In genomic region chr2:54088191-54088634, GRCh38 we compare ENCODE assay signal across 21 cellular contexts. TPM values are rescaled to one million over a fixed set of nuclear protein-coding genes. Genes with fewer than 3 reads are reported as not detected.
DNase-seq lines count a peak whose midpoint lies in the region; ATAC-seq, FAIRE-seq and TF ChIP-seq lines count a peak whose summit lies in the region.
"Had no signal": no experiment of that assay in that cellular context is flagged by ENCODE, and none has a peak within 500 bp of the region (broad histone marks: within the 10 kb centered on the region; RNA-seq: fewer than 3 reads in every experiment).

No MANE protein-coding gene starts in this region.

- H3K4me1 ChIP-seq in HUES48 (ENCODE audit: control insufficient read depth, insufficient read depth, low read length) = 0 out of 2 replicates have a peak, but pooled peaks cover 9% of the 10 kb centered on the region
- H3K4me1 ChIP-seq in keratinocyte (ENCODE audit: control insufficient read depth, extremely low read depth, insufficient read depth, low read length) = peaks cover 20% of the 10 kb centered on the region
- no peaks in the 10 kb centered on the region for H3K4me1 ChIP-seq in psoas muscle

- dilution Hi-C loops in keratinocyte (cut with MboI; ENCODE audit: extremely low pct_ligation_motif_present, low sequenced_read_pairs) = no loop called here

- no peaks in the 10 kb centered on the region for H4K20me1 ChIP-seq in keratinocyte (ENCODE audit: control insufficient read depth, extremely low read depth, insufficient read depth, low read length)

- H3K4me2 ChIP-seq in keratinocyte (ENCODE audit: control insufficient read depth, extremely low read depth, insufficient read depth, low read depth, low read length) = peak overlapping the region; percentile 63

- peak overlapping the region; percentile 94 for H2AFZ ChIP-seq in keratinocyte (ENCODE audit: control insufficient read depth, low read length)

- H3K9me3 ChIP-seq in HUES48 (ENCODE audit: control insufficient read depth, insufficient read depth, low read length) (no peaks in the 10 kb centered on the region), keratinocyte (ENCODE audit: control insufficient read depth, low read depth, low read length) (no peaks in the 10 kb centered on the region), psoas muscle (no peaks in the 10 kb centered on the region)
- H3K9me3 ChIP-seq: stomach had no signal

- H3K9ac ChIP-seq in HUES48 (ENCODE audit: low read depth, low read length) = no peak overlapping the region
- no peak overlapping the region for H3K9ac ChIP-seq in keratinocyte (ENCODE audit: control insufficient read depth, extremely low read depth, insufficient read depth, low read length)

- H3K27ac ChIP-seq in HUES48 (ENCODE audit: low read depth, low read length) = peak overlapping the region; percentile 37
- peak overlapping the region; percentile 9 for H3K27ac ChIP-seq in keratinocyte (ENCODE audit: control insufficient read depth, insufficient read depth, low read length)
- H3K27ac ChIP-seq in psoas muscle = no peak overlapping the region
- H3K27ac ChIP-seq: C4-2B, stomach had no signal

- no peaks in the 10 kb centered on the region for H3K27me3 ChIP-seq in HUES48 (ENCODE audit: control insufficient read depth, insufficient read depth, low read length)
- no peaks in the 10 kb centered on the region for H3K27me3 ChIP-seq in keratinocyte (ENCODE audit: control insufficient read depth, extremely low read depth, insufficient read depth, low read length)
- H3K27me3 ChIP-seq in psoas muscle (ENCODE audit: insufficient read depth in 3 of 3, low read length in 2 of 3) = no peaks in the 10 kb centered on the region
- H3K27me3 ChIP-seq: stomach had no signal

- peak; percentile 83 for FAIRE-seq in keratinocyte (lab: Jason Lieb, UNC)
- FAIRE-seq: GM12892, islet of Langerhans had no signal

- 66 to 77% (median 77%) methylated on average over 5 of the region's 5 CpGs for WGBS in psoas muscle, 3 donors

- H3K4me3 ChIP-seq in AG10803 (ENCODE audit: low read length) (no peak overlapping the region), HUES48 (ENCODE audit: low read depth, low read length) (no peak overlapping the region), keratinocyte (ENCODE audit: control insufficient read depth in 2 of 3, extremely low read depth in 1 of 3, insufficient read depth in 2 of 3, low read depth in 1 of 3, low read length in 3 of 3) (no peak overlapping the region), psoas muscle (no peak overlapping the region)
- H3K4me3 ChIP-seq: stomach had no signal

- TF ChIP-seq CTCF in AG10803 (conservative IDR thresholded peaks at IDR 0.05; ENCODE audit: low read length) (no peak), keratinocyte (optimal IDR thresholded peaks at IDR 0.05 in 1 of 3, IDR thresholded peaks at IDR 0.05 in 1 of 3, conservative IDR thresholded peaks at IDR 0.05 in 1 of 3; ENCODE audit: extremely low read depth in 1 of 3, insufficient read depth in 2 of 3, low read length in 3 of 3) (no peak), psoas muscle (IDR thresholded peaks at IDR 0.05) (no peak)

- H3K36me3 ChIP-seq in HUES48 (ENCODE audit: control insufficient read depth, insufficient read depth, low read length) (no peaks in the 10 kb centered on the region), keratinocyte (ENCODE audit: control insufficient read depth in 2 of 2, extremely low read depth in 1 of 2, insufficient read depth in 2 of 2, low read length in 2 of 2) (no peaks in the 10 kb centered on the region), psoas muscle (ENCODE audit: insufficient read depth in 1 of 2, low read depth in 1 of 2) (no peaks in the 10 kb centered on the region)
- H3K36me3 ChIP-seq: stomach had no signal

- intact Hi-C loops in psoas muscle (cut with DNase I) = loop anchor here in 1 of 2 donors (10.0 kb wide), 1 partner anchor 113 kb away; the partner anchor contains the start of gene PSME4

- ATAC-seq in psoas muscle (no peak), GM21723 (IDR thresholded peaks at IDR 0.05; ENCODE audit: unreplicated experiment) (no peak)
- ATAC-seq: natural killer cell had no signal

- H3K79me2 ChIP-seq in keratinocyte (ENCODE audit: control insufficient read depth, insufficient read depth, low read length) = no peaks in the 10 kb centered on the region

- DNase-seq in AG10803 (ENCODE audit: low read depth) = peak; percentile 38
- DNase-seq in dedifferentiated amniotic fluid mesenchymal stem cell (ENCODE audit: extremely low spot score) = peak; percentile 30
- no peak for DNase-seq in keratinocyte (ENCODE audit: low read depth, low spot score)
- DNase-seq in activated CD4-positive, alpha-beta T cell treated with anti-CD3 and anti-CD28 coated beads for 4 hours = no peak
- DNase-seq in islet precursor cell = no peak
- no peak for DNase-seq in psoas muscle
- DNase-seq: activated CD4-positive, alpha-beta T cell treated with anti-CD3 and anti-CD28 coated beads, Interleukin-2, amount 10 ng/mL, durations not matched to agents 24 days and 14 days; central memory CD4-positive, alpha-beta T cell; DMS 273 treated with DMSO at 0.1 percent for 48 hours; effector CD8-positive, alpha-beta T cell; natural killer cell; NCI-H2029; NCI-H510A; RPMI8226; stimulated activated CD4-positive, alpha-beta T cell treated with anti-CD3 and anti-CD28 coated beads, Interleukin-4, amount 100 ng/mL, for 24 hours; stomach had no signal

- no peaks in the 10 kb centered on the region for H3K9me1 ChIP-seq in keratinocyte (ENCODE audit: control insufficient read depth, extremely low read depth, insufficient read depth, low read length)

RNA-seq across cellular contexts. Expression of gene ACYP2, which starts 27.2 kb away (rescaled TPM):
- 8.0 to 8.9 TPM (median 8.7 TPM) in 3 replicates for polyA plus RNA-seq in keratinocyte
- 19.6 TPM for polyA plus RNA-seq in keratinocyte (2011; ENCODE audit: low read depth)
- polyA plus RNA-seq in keratinocyte (2011; cell fraction: cytosol; rRNA removed) = 14.0 and 17.1 TPM in 2 replicates
- polyA plus RNA-seq in keratinocyte (2011; cell fraction: nucleus; rRNA removed) = 4.5 and 6.6 TPM in 2 replicates
- polyA plus RNA-seq in keratinocyte (2012; ENCODE audit: low replicate concordance) = 10.2 and 18.1 TPM in 2 replicates
- polyA minus RNA-seq in keratinocyte = 3.5 to 5.2 TPM in 2 of 3 replicates, not detected in the other
- 6.5 TPM for polyA minus RNA-seq in keratinocyte (2011; cell fraction: cytosol; rRNA and poly(A)+ RNA removed)
- 5.0 and 11.4 TPM in 2 replicates for polyA minus RNA-seq in keratinocyte (2011; cell fraction: nucleus; rRNA and poly(A)+ RNA removed)
- total RNA-seq in psoas muscle = 100 to 1,000 TPM in 2 of 4 donors, 10 to 100 TPM in 2; 74.6 to 112 (median 93.5) TPM
- 100 to 1,000 TPM in 2 of 3 donors, 10 to 100 TPM in 1; 73.5 to 231 (median 137) TPM for polyA plus RNA-seq in psoas muscle

Comparison
In these comparisons a context has a peak if more than half of its experiments do, and no peak if none do; other contexts are left out.
1. DNase-seq: peak in AG10803 (single experiment) and dedifferentiated amniotic fluid mesenchymal stem cell (single experiment); none in keratinocyte (single experiment), activated CD4-positive, alpha-beta T cell treated with anti-CD3 and anti-CD28 coated beads for 4 hours (0 of 2), islet precursor cell (single experiment) and psoas muscle (0 of 2).